8 cellular contexts compared by ENCODE assay signal in the genomic region with DNA sequence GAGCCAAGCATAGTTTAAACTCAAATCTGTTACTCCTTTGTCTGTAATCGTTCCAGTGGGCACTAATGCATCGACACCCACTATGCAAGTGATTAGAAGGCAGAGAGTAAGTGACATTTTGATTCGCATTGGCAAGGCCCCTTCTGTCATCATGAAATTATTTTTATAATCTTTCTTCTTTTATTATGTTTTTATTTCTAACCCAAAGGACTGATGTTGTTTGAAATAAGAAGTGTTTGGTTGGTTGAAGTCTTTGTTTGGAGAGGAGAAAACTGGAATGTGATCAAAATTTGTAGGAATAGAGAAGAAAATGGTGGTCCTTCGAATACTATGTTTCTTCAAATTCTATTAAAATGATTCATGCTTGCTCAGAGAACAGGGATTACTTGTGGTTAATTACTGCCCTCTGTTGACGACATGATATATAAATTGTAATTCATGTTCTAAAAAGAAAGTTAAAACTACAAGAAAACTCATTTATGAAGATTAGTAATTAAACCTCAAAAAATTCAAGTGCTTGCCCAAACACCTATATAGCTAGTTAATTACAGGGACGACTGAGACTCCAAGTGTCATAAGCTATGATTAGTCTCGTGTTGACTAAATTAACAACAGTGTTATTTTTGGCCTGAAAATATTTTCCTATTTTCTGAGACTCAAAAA. TPM values are rescaled to one million over a fixed set of nuclear protein-coding genes. Genes with fewer than 3 reads are reported as not detected.
A peak's percentile ranks its signal among the peaks of the same experiment; 100 is the strongest.
DNase-seq lines count a peak whose midpoint lies in the region; ATAC-seq lines count a peak whose summit lies in the region.

No MANE protein-coding gene starts in this region.

- H3K9me3 ChIP-seq in mucosa of rectum (ENCODE audit: control insufficient read depth in 2 of 2, low read length in 2 of 2) = no peaks in the 10 kb centered on the region

- H3K9ac ChIP-seq in mucosa of rectum (ENCODE audit: low read depth in 1 of 2, low read length in 2 of 2) = no peak overlapping the region

- no peaks in the 10 kb centered on the region for H3K36me3 ChIP-seq in mucosa of rectum (ENCODE audit: control insufficient read depth in 2 of 2, insufficient read depth in 2 of 2, low read length in 2 of 2)

- peaks cover 3% of the 10 kb centered on the region for H3K4me1 Mint-ChIP-seq in activated T-cell treated with anti-CD3 and anti-CD28 coated beads, Interleukin-2, amount 50 U/mL, for 4 hours (ENCODE audit: low read depth)

- H3K4me3 ChIP-seq in mucosa of rectum (ENCODE audit: low read length in 2 of 2) = peak overlapping the region; percentile 23 to 33

- peak; percentile 73 for DNase-seq in DMS 273 (lab: John Stamatoyannopoulos, UW; ENCODE audit: unreplicated experiment)
- DNase-seq in NCI-H526 (lab: John Stamatoyannopoulos, UW) = peak; percentile 24 to 69
- peak; percentile 83 for DNase-seq in dedifferentiated amniotic fluid mesenchymal stem cell (ENCODE audit: extremely low spot score)
- DNase-seq in stimulated activated CD4-positive, alpha-beta T cell treated with anti-CD3 and anti-CD28 coated beads, Interleukin-1b, Interleukin-23, amount 100 ng/mL, for 48 hours = no peak
- no peak for DNase-seq in activated T-cell treated with anti-CD3 and anti-CD28 coated beads, Interleukin-2, amount 50 U/mL, for 4 hours

- no peak overlapping the region for H3K4me3 Mint-ChIP-seq in activated T-cell treated with anti-CD3 and anti-CD28 coated beads, Interleukin-2, amount 50 U/mL, for 4 hours

- H3K27me3 Mint-ChIP-seq in activated T-cell treated with anti-CD3 and anti-CD28 coated beads, Interleukin-2, amount 50 U/mL, for 4 hours (ENCODE audit: low read depth) = no peaks in the 10 kb centered on the region

- H3K4me1 ChIP-seq in mucosa of rectum (ENCODE audit: control insufficient read depth in 2 of 2, insufficient read depth in 2 of 2, low read length in 2 of 2) = peaks cover 0 to 2% of the 10 kb centered on the region in 2 donors

- peak; percentile 42 for ATAC-seq in HG02623 (IDR thresholded peaks at IDR 0.05; ENCODE audit: unreplicated experiment)
- ATAC-seq in HG02970 (IDR thresholded peaks at IDR 0.05; ENCODE audit: low FRiP score, unreplicated experiment) = no peak
- no peak for ATAC-seq in activated T-cell treated with anti-CD3 and anti-CD28 coated beads, Interleukin-2, amount 50 U/mL, for 4 hours

- no peaks in the 10 kb centered on the region for H3K36me3 Mint-ChIP-seq in activated T-cell treated with anti-CD3 and anti-CD28 coated beads, Interleukin-2, amount 50 U/mL, for 4 hours (ENCODE audit: insufficient read depth)

- H3K27ac ChIP-seq in mucosa of rectum (ENCODE audit: low read depth in 2 of 2, low read length in 2 of 2) = no peak overlapping the region

- H3K27me3 ChIP-seq in mucosa of rectum (ENCODE audit: control insufficient read depth in 2 of 2, insufficient read depth in 2 of 2, low read length in 2 of 2) = peaks cover 0 to 5% of the 10 kb centered on the region in 2 donors

- H3K9me3 Mint-ChIP-seq in activated T-cell treated with anti-CD3 and anti-CD28 coated beads, Interleukin-2, amount 50 U/mL, for 4 hours = no peaks in the 10 kb centered on the region

RNA-seq across cellular contexts. Expression of a gene that starts 26.4 kb away (rescaled TPM):
- under 1 TPM; 0.26 to 0.65 (median 0.56) TPM for total RNA-seq in activated T-cell treated with anti-CD3 and anti-CD28 coated beads, Interleukin-2, amount 50 U/mL, for 4 hours

Comparison
In these comparisons a context has a peak if more than half of its experiments do, and no peak if none do; other contexts are left out.
1. DNase-seq: peak in DMS 273 (single experiment), NCI-H526 (2 of 2) and dedifferentiated amniotic fluid mesenchymal stem cell (single experiment); none in stimulated activated CD4-positive, alpha-beta T cell treated with anti-CD3 and anti-CD28 coated beads, Interleukin-1b, Interleukin-23, amount 100 ng/mL, for 48 hours (single experiment) and activated T-cell treated with anti-CD3 and anti-CD28 coated beads, Interleukin-2, amount 50 U/mL, for 4 hours (single experiment).